ENCODE assay signal across 28 cellular contexts in genomic region chr10:93837783-93838677, GRCh38. TPM values are rescaled to one million over a fixed set of nuclear protein-coding genes. Genes with fewer than 3 reads are reported as not detected.
DNase-seq lines count a peak whose midpoint lies in the region; ATAC-seq, FAIRE-seq and TF ChIP-seq lines count a peak whose summit lies in the region.
"Had no signal": no experiment of that assay in that cellular context is flagged by ENCODE, and none has a peak within 500 bp of the region (broad histone marks: within the 10 kb centered on the region; RNA-seq: fewer than 3 reads in every experiment).

No MANE protein-coding gene starts in this region.

- no peak overlapping the region for H3K27ac ChIP-seq in heart left ventricle
- H3K27ac ChIP-seq in small intestine (ENCODE audit: low read depth in 1 of 2, low read length in 1 of 2): peak overlapping the region; percentile 12 to 76
- H3K27ac ChIP-seq: coronary artery, thoracic aorta, uterus had no signal

- H3K9ac ChIP-seq in adipocyte (ENCODE audit: low read length): no peak overlapping the region

- intact Hi-C loops in Right ventricle myocardium inferior (cut with DNase I) (no loop called here), heart left ventricle (cut with DNase I) (no loop called here), left colon (cut with DNase I, micrococcal nuclease) (loop anchor here in 1 of 2 donors (5.0 kb wide), 1 partner anchor 104 kb away; no protein-coding TSS in a partner anchor)

- TF ChIP-seq POLR2A in heart left ventricle (IDR thresholded peaks at IDR 0.05): no peak

- no peaks in the 10 kb centered on the region for H3K27me3 ChIP-seq in heart left ventricle
- peaks cover 11% of the 10 kb centered on the region for H3K27me3 ChIP-seq in adipocyte (replicated peaks; ENCODE audit: control insufficient read depth, insufficient read depth, low read length)
- no peaks in the 10 kb centered on the region for H3K27me3 ChIP-seq in small intestine (ENCODE audit: control insufficient read depth in 2 of 2, insufficient read depth in 2 of 2, low read length in 2 of 2)
- H3K27me3 ChIP-seq: uterus had no signal

- H3K36me3 ChIP-seq in heart left ventricle (no peaks in the 10 kb centered on the region), adipocyte (ENCODE audit: control insufficient read depth, insufficient read depth, low read length, severe bottlenecking) (no peaks in the 10 kb centered on the region), small intestine (ENCODE audit: control insufficient read depth in 2 of 2, insufficient read depth in 2 of 2, low read length in 2 of 2) (no peaks in the 10 kb centered on the region)
- H3K36me3 ChIP-seq: thoracic aorta, uterus had no signal

- H3K4me3 ChIP-seq in heart left ventricle (no peak overlapping the region), adipocyte (ENCODE audit: low read length) (no peak overlapping the region), small intestine (ENCODE audit: low read depth in 1 of 2, low read length in 2 of 2) (no peak overlapping the region)
- H3K4me3 ChIP-seq: coronary artery, thoracic aorta, uterus had no signal

- TF ChIP-seq CTCF in heart left ventricle (IDR thresholded peaks at IDR 0.05): no peak

- H3K9me3 ChIP-seq in heart left ventricle (peaks cover 0 to 15% (median 2%) of the 10 kb centered on the region in 12 donors), adipocyte (ENCODE audit: control insufficient read depth, low read length) (peaks cover 7% of the 10 kb centered on the region), small intestine (ENCODE audit: control insufficient read depth, low read depth) (no peaks in the 10 kb centered on the region)
- H3K9me3 ChIP-seq: thoracic aorta, uterus had no signal

- DNase-seq in Right ventricle myocardium inferior (ENCODE audit: missing footprints): no peak
- DNase-seq in heart left ventricle: no peak
- peak; percentile 28 for DNase-seq in adipocyte (ENCODE audit: low read depth)
- no peak for DNase-seq in left colon
- DNase-seq in small intestine: peak; percentile 93
- DNase-seq in effector CD8-positive, alpha-beta T cell (lab: John Stamatoyannopoulos, UW): no peak
- no peak for DNase-seq in GM19239 (ENCODE audit: insufficient read length, low spot score)
- no peak for DNase-seq in stimulated activated CD4-positive, alpha-beta T cell treated with anti-CD3 and anti-CD28 coated beads, Interleukin-12 subunit alpha, Interleukin-12 subunit beta, amount 100 ng/mL, for 4 hours
- DNase-seq: activated CD4-positive, alpha-beta T cell treated with anti-CD3 and anti-CD28 coated beads for 36 hours; aorta; DND-41; effector memory CD8-positive, alpha-beta T cell; foreskin fibroblast; IMR-90; MV-4-11; NCI-H1930; NCI-H2227 treated with DMSO at 0.1 percent for 48 hours; NCI-H526 treated with DMSO at 0.1 percent for 48 hours; retina; stimulated activated CD4-positive, alpha-beta T cell treated with anti-CD3 and anti-CD28 coated beads, Interleukin-2, amount 100 ng/mL, for 24 hours; stimulated activated CD8-positive, alpha-beta memory T cell treated with anti-CD3 and anti-CD28 coated beads, Interleukin-4, amount 100 ng/mL, for 48 hours; uterus had no signal

- H3K4me1 ChIP-seq in heart left ventricle: no peaks in the 10 kb centered on the region
- peaks cover 3% of the 10 kb centered on the region for H3K4me1 ChIP-seq in adipocyte (ENCODE audit: control insufficient read depth, insufficient read depth, low read length)
- peaks cover 0 to 9% of the 10 kb centered on the region in 2 donors for H3K4me1 ChIP-seq in small intestine (ENCODE audit: control insufficient read depth in 2 of 2, insufficient read depth in 1 of 2, low read depth in 1 of 2, low read length in 1 of 2)
- H3K4me1 ChIP-seq: uterus had no signal

- WGBS in heart left ventricle, 4 donors: 50 to 86% (median 70%) methylated on average over 1 of the region's 1 CpG
- 23 to 57% (median 39%) methylated on average over 1 of the region's 1 CpG for WGBS in small intestine, 3 donors

- ATAC-seq in Right ventricle myocardium inferior: peak; percentile 52
- ATAC-seq in heart left ventricle: no peak
- peak; percentile 84 for ATAC-seq in left colon
- ATAC-seq: activated CD4-positive, alpha-beta T cell treated with anti-CD3 and anti-CD28 coated beads for 36 hours; effector memory CD8-positive, alpha-beta T cell had no signal

- FAIRE-seq in small intestine (lab: Jason Lieb, UNC) (no peak), GM19239 (lab: Jason Lieb, UNC) (no peak)
- FAIRE-seq: A204.1, H1, keratinocyte, RCC 7860 had no signal

RNA-seq across cellular contexts. Expression of gene SLC35G1, which starts 55.7 kb away (rescaled TPM):
- total RNA-seq in Right ventricle myocardium inferior (1.8 TPM), heart left ventricle (1 to 10 TPM; 1.5 to 4.1 (median 2.6) TPM), left colon (10 to 100 TPM; 18.8 TPM)
- polyA plus RNA-seq in heart left ventricle (1 to 10 TPM; 1.3 to 1.6 TPM), small intestine (10 to 100 TPM; 48.3 to 74.3 (median 71.3) TPM)

Comparison
In these comparisons a context has a peak if more than half of its experiments do, and no peak if none do; other contexts are left out.
1. ATAC-seq: peak in Right ventricle myocardium inferior (single experiment) and left colon (single experiment); none in heart left ventricle (0 of 4).
2. DNase-seq: peak in adipocyte (single experiment) and small intestine (single experiment); none in Right ventricle myocardium inferior (single experiment), heart left ventricle (0 of 5), left colon (0 of 2), effector CD8-positive, alpha-beta T cell (single experiment), GM19239 (single experiment) and stimulated activated CD4-positive, alpha-beta T cell treated with anti-CD3 and anti-CD28 coated beads, Interleukin-12 subunit alpha, Interleukin-12 subunit beta, amount 100 ng/mL, for 4 hours (single experiment).
3. H3K27ac ChIP-seq: peak in small intestine (2 of 2); none in heart left ventricle (0 of 12).